8 cellular contexts compared by ENCODE assay signal in the genomic region with DNA sequence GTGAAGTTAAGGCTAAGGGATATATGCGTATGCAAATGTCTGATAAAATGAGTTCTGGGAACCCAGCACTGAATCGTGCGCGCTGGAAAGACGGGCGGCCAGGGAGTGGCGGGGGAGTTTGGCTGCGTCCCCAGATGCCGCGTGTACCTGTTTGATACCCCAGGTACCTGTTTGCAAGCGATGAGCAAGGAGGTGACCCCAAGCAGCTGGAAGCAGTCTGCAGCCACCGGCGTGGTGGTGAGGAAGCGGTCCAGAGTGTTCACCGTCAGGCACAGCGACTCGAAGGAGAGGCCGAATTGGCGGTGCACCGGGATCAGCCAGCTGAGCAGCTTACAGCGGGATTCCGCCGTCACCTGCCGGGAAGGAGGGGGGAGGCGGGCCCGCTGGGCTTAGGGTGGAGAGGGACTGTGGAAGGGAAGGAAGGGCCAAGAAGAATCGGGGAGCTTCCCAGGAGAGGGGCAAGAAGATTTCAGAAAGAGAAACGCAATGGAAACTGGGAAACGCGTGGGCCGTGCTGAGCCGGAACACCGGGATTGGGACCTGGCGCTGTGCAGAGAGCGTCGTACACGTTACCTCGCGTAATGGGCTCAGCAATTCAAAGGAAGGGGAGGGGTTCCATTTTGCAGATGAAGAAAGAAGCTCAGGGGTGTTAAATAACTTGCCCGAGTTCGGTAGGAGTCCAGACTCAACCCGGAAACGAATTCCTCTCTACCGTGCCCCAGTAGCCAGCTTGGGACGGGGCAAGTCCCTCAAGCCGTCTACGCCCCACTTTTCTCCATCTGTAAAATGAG. TPM values are rescaled to one million over a fixed set of nuclear protein-coding genes. Genes with fewer than 3 reads are reported as not detected.
DNase-seq lines count a peak whose midpoint lies in the region; ATAC-seq lines count a peak whose summit lies in the region.

No MANE protein-coding gene starts in this region.

- DNase-seq in T-helper 2 cell treated with Interferon-gamma antibody and Interleukin-4, amounts not matched to agents 5 μg/mL and 100 μg/mL, for 36 hours (ENCODE audit: low spot score): no peak
- DNase-seq in T-helper 2 cell: no peak
- DNase-seq in Jurkat, Clone E6-1 (ENCODE audit: low read depth, low spot score): no peak
- peak; percentile 22 for DNase-seq in left cardiac atrium
- DNase-seq in renal cortical epithelial cell (ENCODE audit: low read depth): peak; percentile 54
- no peak for DNase-seq in NCI-H1930 (lab: John Stamatoyannopoulos, UW)

- ATAC-seq in activated T-helper 17 cell treated with anti-CD3 and anti-CD28 coated beads, Interleukin-2, amount 50 U/mL, for 72 hours (replicated peaks): no peak
- ATAC-seq in left cardiac atrium (peak; percentile 9 to 38), GM19397 (IDR thresholded peaks at IDR 0.05; ENCODE audit: unreplicated experiment) (no peak)

- peaks cover 81% of the 10 kb centered on the region for H3K27me3 Mint-ChIP-seq in T-helper 2 cell treated with Interferon-gamma antibody and Interleukin-4, amounts not matched to agents 5 μg/mL and 100 μg/mL, for 36 hours (ENCODE audit: low read depth)
- peaks cover 51% of the 10 kb centered on the region for H3K27me3 Mint-ChIP-seq in activated T-helper 17 cell treated with anti-CD3 and anti-CD28 coated beads, Interleukin-2, amount 50 U/mL, for 72 hours

- H3K4me3 ChIP-seq in Jurkat, Clone E6-1 (ENCODE audit: low read length): peak overlapping the region; percentile 53

- intact Hi-C loops in left cardiac atrium (cut with DNase I): no loop called here

- peaks cover 36% of the 10 kb centered on the region for H3K4me1 Mint-ChIP-seq in T-helper 2 cell treated with Interferon-gamma antibody and Interleukin-4, amounts not matched to agents 5 μg/mL and 100 μg/mL, for 36 hours (ENCODE audit: low read depth)
- peaks cover 6% of the 10 kb centered on the region for H3K4me1 Mint-ChIP-seq in activated T-helper 17 cell treated with anti-CD3 and anti-CD28 coated beads, Interleukin-2, amount 50 U/mL, for 72 hours

- peak overlapping the region; percentile 85 for H3K4me3 Mint-ChIP-seq in T-helper 2 cell treated with Interferon-gamma antibody and Interleukin-4, amounts not matched to agents 5 μg/mL and 100 μg/mL, for 36 hours
- H3K4me3 Mint-ChIP-seq in activated T-helper 17 cell treated with anti-CD3 and anti-CD28 coated beads, Interleukin-2, amount 50 U/mL, for 72 hours: peak overlapping the region; percentile 85

- H3K27ac Mint-ChIP-seq in T-helper 2 cell treated with Interferon-gamma antibody and Interleukin-4, amounts not matched to agents 5 μg/mL and 100 μg/mL, for 36 hours: no peak overlapping the region
- no peak overlapping the region for H3K27ac Mint-ChIP-seq in activated T-helper 17 cell treated with anti-CD3 and anti-CD28 coated beads, Interleukin-2, amount 50 U/mL, for 72 hours

- no peaks in the 10 kb centered on the region for H3K9me3 Mint-ChIP-seq in T-helper 2 cell treated with Interferon-gamma antibody and Interleukin-4, amounts not matched to agents 5 μg/mL and 100 μg/mL, for 36 hours
- H3K9me3 Mint-ChIP-seq in activated T-helper 17 cell treated with anti-CD3 and anti-CD28 coated beads, Interleukin-2, amount 50 U/mL, for 72 hours: no peaks in the 10 kb centered on the region

- no peaks in the 10 kb centered on the region for H3K36me3 Mint-ChIP-seq in T-helper 2 cell treated with Interferon-gamma antibody and Interleukin-4, amounts not matched to agents 5 μg/mL and 100 μg/mL, for 36 hours (ENCODE audit: low read depth)
- peaks cover 14% of the 10 kb centered on the region for H3K36me3 Mint-ChIP-seq in activated T-helper 17 cell treated with anti-CD3 and anti-CD28 coated beads, Interleukin-2, amount 50 U/mL, for 72 hours (ENCODE audit: low read depth)

RNA-seq across cellular contexts. Expression of a gene that starts 1.0 kb away (rescaled TPM):
- 11.0 TPM for polyA plus RNA-seq in Jurkat, Clone E6-1 (2012; ENCODE audit: insufficient read depth, insufficient read length)
- total RNA-seq in activated T-helper 17 cell treated with anti-CD3 and anti-CD28 coated beads, Interleukin-2, amount 50 U/mL, for 72 hours: not detected
- total RNA-seq in left cardiac atrium: under 1 TPM in 1 of 2 donors, not detected in 1; 0.16 TPM
- total RNA-seq in renal cortical epithelial cell: 2.7 and 3.3 TPM in 2 replicates

RNA-seq across cellular contexts. Expression of a gene that starts 5.3 kb away (rescaled TPM):
- 4.4 TPM for polyA plus RNA-seq in Jurkat, Clone E6-1 (2012; ENCODE audit: insufficient read depth, insufficient read length)
- under 1 TPM in 1 of 2 donors, not detected in 1; 0.16 TPM for total RNA-seq in activated T-helper 17 cell treated with anti-CD3 and anti-CD28 coated beads, Interleukin-2, amount 50 U/mL, for 72 hours
- total RNA-seq in left cardiac atrium (not detected), renal cortical epithelial cell (0.20 TPM in 1 of 2 replicates, not detected in the other)

RNA-seq across cellular contexts. Expression of a gene that starts 59.4 kb away (rescaled TPM):
- 0.39 TPM for polyA plus RNA-seq in Jurkat, Clone E6-1 (2012; ENCODE audit: insufficient read depth, insufficient read length)
- total RNA-seq in activated T-helper 17 cell treated with anti-CD3 and anti-CD28 coated beads, Interleukin-2, amount 50 U/mL, for 72 hours: not detected
- not detected for total RNA-seq in left cardiac atrium
- 0.52 TPM in 1 of 2 replicates, not detected in the other for total RNA-seq in renal cortical epithelial cell

Comparison
In these comparisons a context has a peak if more than half of its experiments do, and no peak if none do; other contexts are left out.
1. DNase-seq: peak in left cardiac atrium (single experiment) and renal cortical epithelial cell (single experiment); none in T-helper 2 cell treated with Interferon-gamma antibody and Interleukin-4, amounts not matched to agents 5 μg/mL and 100 μg/mL, for 36 hours (single experiment), T-helper 2 cell (0 of 5), Jurkat, Clone E6-1 (single experiment) and NCI-H1930 (0 of 2).
2. ATAC-seq: peak in left cardiac atrium (2 of 2); none in activated T-helper 17 cell treated with anti-CD3 and anti-CD28 coated beads, Interleukin-2, amount 50 U/mL, for 72 hours (single experiment) and GM19397 (single experiment).